Comparison of ENCODE assay signal across 21 cellular contexts in the genomic region with DNA sequence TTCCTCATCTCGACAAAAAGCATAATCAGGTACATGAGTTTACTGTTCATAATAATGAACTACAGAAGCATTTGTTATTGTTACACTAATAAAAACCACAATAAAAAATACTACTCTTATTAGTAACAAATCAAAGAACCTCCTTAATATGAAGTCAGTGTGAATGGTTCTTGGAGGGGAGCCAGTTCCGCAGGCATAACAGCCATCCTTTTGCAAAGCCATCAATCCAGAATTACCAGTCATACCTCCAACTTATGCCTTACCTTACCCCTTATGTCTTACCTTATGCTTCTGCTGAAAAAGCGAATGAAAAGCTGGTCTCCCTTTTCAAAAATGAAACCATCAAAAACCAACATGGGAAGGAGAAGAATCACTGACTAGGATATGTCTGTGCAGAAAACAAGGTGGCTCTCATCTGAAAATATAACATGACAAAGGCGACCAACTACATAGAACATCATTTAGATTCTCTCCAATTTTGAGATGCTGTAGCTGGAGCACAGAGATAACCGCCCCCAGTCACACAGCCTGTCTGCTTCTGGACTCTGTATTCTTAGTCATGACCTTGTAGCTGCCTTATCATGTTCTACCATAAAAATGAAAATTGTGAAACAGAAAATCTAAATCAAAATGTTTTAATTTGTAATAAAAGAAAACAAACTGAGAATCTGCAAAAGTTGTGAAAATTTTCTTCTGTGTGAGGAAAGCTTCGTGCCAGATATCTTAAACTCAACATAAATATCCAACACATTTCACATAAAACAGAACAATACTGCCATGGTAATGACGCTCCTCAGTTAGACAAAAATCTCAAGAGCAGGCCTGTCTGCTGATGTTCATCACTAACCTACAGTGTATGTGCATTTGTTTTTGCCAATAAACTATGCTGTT.
A peak's percentile ranks its signal among the peaks of the same experiment; 100 is the strongest.
DNase-seq lines count a peak whose midpoint lies in the region; ATAC-seq, FAIRE-seq and TF ChIP-seq lines count a peak whose summit lies in the region.
"Had no signal": no experiment of that assay in that cellular context is flagged by ENCODE, and none has a peak within 500 bp of the region (broad histone marks: within the 10 kb centered on the region; RNA-seq: fewer than 3 reads in every experiment).

No MANE protein-coding gene starts in this region.

- FAIRE-seq in bronchial epithelial cell (lab: Jason Lieb, UNC) (no peak), keratinocyte (lab: Jason Lieb, UNC) (peak; percentile 26)
- FAIRE-seq: A204.1, HepG2 had no signal

- no peak overlapping the region for H3K27ac Mint-ChIP-seq in Calu3 (ENCODE audit: unreplicated experiment)
- H3K27ac Mint-ChIP-seq in activated naive CD8-positive, alpha-beta T cell treated with anti-CD3 and anti-CD28 coated beads, Interleukin-2, amount 50 U/mL, for 24 hours: no peak overlapping the region

- H4K20me1 ChIP-seq in BLaER1 (no peaks in the 10 kb centered on the region), Loucy (ENCODE audit: insufficient read depth, low read length, poor library complexity, severe bottlenecking) (no peaks in the 10 kb centered on the region), keratinocyte (ENCODE audit: control insufficient read depth, extremely low read depth, insufficient read depth, low read length) (no peaks in the 10 kb centered on the region)

- H3K4me3 ChIP-seq in BLaER1: no peak overlapping the region
- peak overlapping the region; percentile 72 for H3K4me3 ChIP-seq in Loucy (ENCODE audit: low read length, poor library complexity, severe bottlenecking)
- no peak overlapping the region for H3K4me3 ChIP-seq in bronchial epithelial cell (ENCODE audit: low read depth, low read length)
- H3K4me3 ChIP-seq in keratinocyte (ENCODE audit: control insufficient read depth in 2 of 3, extremely low read depth in 1 of 3, insufficient read depth in 2 of 3, low read depth in 1 of 3, low read length in 3 of 3): no peak overlapping the region
- H3K4me3 ChIP-seq: HAP-1, MG63, SK-N-MC had no signal

- peak overlapping the region; percentile 72 for H3K27ac ChIP-seq in BLaER1
- no peak overlapping the region for H3K27ac ChIP-seq in keratinocyte (ENCODE audit: control insufficient read depth, insufficient read depth, low read length)
- H3K27ac ChIP-seq: KMS-11, SK-N-MC had no signal

- H3K9ac ChIP-seq in BLaER1 (peak overlapping the region; percentile 70; the same call in 1 of the 2 replicates), Loucy (ENCODE audit: low read depth, low read length, poor library complexity, severe bottlenecking) (peak overlapping the region; percentile 78), keratinocyte (ENCODE audit: control insufficient read depth, extremely low read depth, insufficient read depth, low read length) (no peak overlapping the region)
- H3K9ac ChIP-seq: KMS-11 had no signal

- dilution Hi-C loops in keratinocyte (cut with MboI; ENCODE audit: extremely low pct_ligation_motif_present, low sequenced_read_pairs): no loop called here

- H3K4me3 Mint-ChIP-seq in Calu3 (ENCODE audit: low read depth, unreplicated experiment): no peak overlapping the region
- no peak overlapping the region for H3K4me3 Mint-ChIP-seq in activated naive CD8-positive, alpha-beta T cell treated with anti-CD3 and anti-CD28 coated beads, Interleukin-2, amount 50 U/mL, for 24 hours
- H3K4me3 Mint-ChIP-seq: CD4-positive, alpha-beta memory T cell had no signal

- H3K4me1 Mint-ChIP-seq in Calu3 (ENCODE audit: low read depth, unreplicated experiment): no peaks in the 10 kb centered on the region
- peaks cover 11% of the 10 kb centered on the region for H3K4me1 Mint-ChIP-seq in activated naive CD8-positive, alpha-beta T cell treated with anti-CD3 and anti-CD28 coated beads, Interleukin-2, amount 50 U/mL, for 24 hours

- DNase-seq in bronchial epithelial cell (ENCODE audit: low read depth) (peak; percentile 37), keratinocyte (ENCODE audit: low read depth, low spot score) (no peak), T-helper 9 cell (no peak), Calu3 (no peak), cerebellar nuclear complex (lab: John Stamatoyannopoulos, UW) (no peak)
- DNase-seq in activated naive CD8-positive, alpha-beta T cell treated with anti-CD3 and anti-CD28 coated beads, Interleukin-2, amount 50 U/mL, for 24 hours: no peak
- DNase-seq: BE2C; CD4-positive, alpha-beta memory T cell; DMS53; MG63; NCI-H1105; NCI-H2081; NCI-H748 treated with DMSO at 0.1 percent for 48 hours; SHP77 had no signal

- BruUV-seq in Calu3 (replicated peaks; lab: Mats Ljungman, UMichigan): no TSS peak

- H3K27me3 ChIP-seq in BLaER1: no peaks in the 10 kb centered on the region
- no peaks in the 10 kb centered on the region for H3K27me3 ChIP-seq in Loucy (ENCODE audit: insufficient read depth, low read length, poor library complexity, severe bottlenecking)
- no peaks in the 10 kb centered on the region for H3K27me3 ChIP-seq in bronchial epithelial cell (ENCODE audit: control insufficient read depth, insufficient read depth, low read length)
- no peaks in the 10 kb centered on the region for H3K27me3 ChIP-seq in keratinocyte (ENCODE audit: control insufficient read depth, extremely low read depth, insufficient read depth, low read length)
- H3K27me3 ChIP-seq: BE2C, MG63 had no signal

- no peaks in the 10 kb centered on the region for H3K36me3 Mint-ChIP-seq in Calu3 (ENCODE audit: insufficient read depth, unreplicated experiment)
- peaks cover 3% of the 10 kb centered on the region for H3K36me3 Mint-ChIP-seq in activated naive CD8-positive, alpha-beta T cell treated with anti-CD3 and anti-CD28 coated beads, Interleukin-2, amount 50 U/mL, for 24 hours (ENCODE audit: low read depth)

- peaks cover 13% of the 10 kb centered on the region for H3F3A ChIP-seq in Loucy (ENCODE audit: low read depth)

- CTCF ChIA-PET in Calu3 (lab: Charles Lee): interaction anchor here (0.6 kb wide), 1 partner anchor 204 kb away, joined by 11 read pairs; no protein-coding TSS in a partner anchor

- no peaks in the 10 kb centered on the region for H3K9me2 ChIP-seq in Loucy (replicated peaks; ENCODE audit: low read depth, low read length)

- H3K9me1 ChIP-seq in keratinocyte (ENCODE audit: control insufficient read depth, extremely low read depth, insufficient read depth, low read length): no peaks in the 10 kb centered on the region

- H3K79me2 ChIP-seq in Loucy (ENCODE audit: insufficient read depth, low read length): no peaks in the 10 kb centered on the region
- H3K79me2 ChIP-seq in keratinocyte (ENCODE audit: control insufficient read depth, insufficient read depth, low read length): no peaks in the 10 kb centered on the region

- peak overlapping the region; percentile 94 for H3K4me2 ChIP-seq in BLaER1
- H3K4me2 ChIP-seq in Loucy (ENCODE audit: low read depth, low read length, poor library complexity, severe bottlenecking): peak overlapping the region; percentile 86
- H3K4me2 ChIP-seq in keratinocyte (ENCODE audit: control insufficient read depth, extremely low read depth, insufficient read depth, low read depth, low read length): no peak overlapping the region
- H3K4me2 ChIP-seq: KMS-11 had no signal

- H2AFZ ChIP-seq in Loucy (ENCODE audit: low read length): no peak overlapping the region
- no peak overlapping the region for H2AFZ ChIP-seq in keratinocyte (ENCODE audit: control insufficient read depth, low read length)

- TF ChIP-seq CTCF in Loucy (conservative IDR thresholded peaks at IDR 0.05; ENCODE audit: low read length): no peak
- TF ChIP-seq CTCF in bronchial epithelial cell (IDR thresholded peaks at IDR 0.05; ENCODE audit: insufficient read depth, low read length, severe bottlenecking): no peak
- TF ChIP-seq CTCF in keratinocyte (optimal IDR thresholded peaks at IDR 0.05 in 1 of 3, IDR thresholded peaks at IDR 0.05 in 1 of 3, conservative IDR thresholded peaks at IDR 0.05 in 1 of 3; ENCODE audit: extremely low read depth in 1 of 3, insufficient read depth in 2 of 3, low read length in 3 of 3): no peak
- no peak for TF ChIP-seq CTCF in Calu3 (IDR thresholded peaks at IDR 0.05; ENCODE audit: unreplicated experiment)

- intact Hi-C loops in Calu3 (cut with micrococcal nuclease; ENCODE audit: unreplicated experiment): no loop called here

- H3K36me3 ChIP-seq in BLaER1: no peaks in the 10 kb centered on the region
- H3K36me3 ChIP-seq in Loucy (ENCODE audit: insufficient read depth, low read length): no peaks in the 10 kb centered on the region
- H3K36me3 ChIP-seq in bronchial epithelial cell (ENCODE audit: control insufficient read depth, insufficient read depth, low read length): no peaks in the 10 kb centered on the region
- no peaks in the 10 kb centered on the region for H3K36me3 ChIP-seq in keratinocyte (ENCODE audit: control insufficient read depth in 2 of 2, extremely low read depth in 1 of 2, insufficient read depth in 2 of 2, low read length in 2 of 2)
- H3K36me3 ChIP-seq: BE2C, HAP-1, MG63 had no signal

- no peaks in the 10 kb centered on the region for H3K9me3 ChIP-seq in BLaER1
- no peaks in the 10 kb centered on the region for H3K9me3 ChIP-seq in Loucy (ENCODE audit: insufficient read depth, low read depth, low read length)
- H3K9me3 ChIP-seq in keratinocyte (ENCODE audit: control insufficient read depth, low read depth, low read length): no peaks in the 10 kb centered on the region
- H3K9me3 ChIP-seq: BE2C, HAP-1, MG63 had no signal

- H3K27me3 Mint-ChIP-seq in Calu3 (ENCODE audit: unreplicated experiment): no peaks in the 10 kb centered on the region
- no peaks in the 10 kb centered on the region for H3K27me3 Mint-ChIP-seq in activated naive CD8-positive, alpha-beta T cell treated with anti-CD3 and anti-CD28 coated beads, Interleukin-2, amount 50 U/mL, for 24 hours
- H3K27me3 Mint-ChIP-seq: CD4-positive, alpha-beta memory T cell had no signal

- no peak for ATAC-seq in activated naive CD8-positive, alpha-beta T cell treated with anti-CD3 and anti-CD28 coated beads, Interleukin-2, amount 50 U/mL, for 24 hours
- ATAC-seq: HepG2 had no signal

- H3K9me3 Mint-ChIP-seq in Calu3 (ENCODE audit: low read depth, unreplicated experiment): no peaks in the 10 kb centered on the region
- no peaks in the 10 kb centered on the region for H3K9me3 Mint-ChIP-seq in activated naive CD8-positive, alpha-beta T cell treated with anti-CD3 and anti-CD28 coated beads, Interleukin-2, amount 50 U/mL, for 24 hours
- H3K9me3 Mint-ChIP-seq: CD4-positive, alpha-beta memory T cell had no signal

- peaks cover 51% of the 10 kb centered on the region for H3K4me1 ChIP-seq in BLaER1
- peaks cover 74% of the 10 kb centered on the region for H3K4me1 ChIP-seq in Loucy (ENCODE audit: insufficient read depth, low read length, poor library complexity, severe bottlenecking)
- H3K4me1 ChIP-seq in keratinocyte (ENCODE audit: control insufficient read depth, extremely low read depth, insufficient read depth, low read length): peaks cover 7% of the 10 kb centered on the region
